10 cellular contexts compared by ENCODE assay signal in the genomic region with DNA sequence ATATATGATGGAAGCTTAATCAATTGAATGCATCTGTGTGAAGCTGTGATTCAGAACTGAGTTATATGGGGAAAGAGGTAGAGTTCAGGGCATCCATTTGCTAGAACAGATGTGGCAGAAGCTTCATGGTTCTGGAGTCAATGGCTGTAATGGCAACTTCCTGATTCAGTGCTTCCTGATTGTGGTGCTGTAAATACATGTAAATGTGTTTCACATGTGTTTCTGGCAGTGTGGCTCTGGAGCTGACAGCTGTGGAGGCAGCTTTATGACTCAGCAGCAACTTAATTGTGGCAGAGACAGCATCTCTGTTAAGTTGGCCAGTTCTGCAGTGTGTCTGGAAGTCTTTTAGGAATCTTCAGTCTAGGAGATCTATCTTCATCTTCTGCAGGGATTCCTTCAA.
A peak's percentile ranks its signal among the peaks of the same experiment; 100 is the strongest.
DNase-seq lines count a peak whose midpoint lies in the region; TF ChIP-seq lines count a peak whose summit lies in the region.
"Had no signal": no experiment of that assay in that cellular context is flagged by ENCODE, and none has a peak within 500 bp of the region (broad histone marks: within the 10 kb centered on the region; RNA-seq: fewer than 3 reads in every experiment).

No MANE protein-coding gene starts in this region.

- H2BK120ac ChIP-seq in H9 (ENCODE audit: low read depth, low read length, poor library complexity, severe bottlenecking) = no peak overlapping the region

- H3K4me3 Mint-ChIP-seq in H9 (no peak overlapping the region), chondrocyte (ENCODE audit: unreplicated experiment) (no peak overlapping the region)

- no peak overlapping the region for H4K91ac ChIP-seq in H9 (ENCODE audit: insufficient read length, low read depth, low read length)

- no peaks in the 10 kb centered on the region for H3K9me3 ChIP-seq in H9 (ENCODE audit: control insufficient read depth, low read depth, low read length)

- TF ChIP-seq CTCF in H9 (conservative IDR thresholded peaks at IDR 0.05) (no peak), chondrocyte (IDR thresholded peaks at IDR 0.05) (no peak)

- H3K36me3 Mint-ChIP-seq in H9 (ENCODE audit: insufficient read depth in 1 of 3, low read depth in 3 of 3) (no peaks in the 10 kb centered on the region), chondrocyte (ENCODE audit: low read depth) (no peaks in the 10 kb centered on the region)

- no peaks in the 10 kb centered on the region for H3K27me3 Mint-ChIP-seq in H9 (ENCODE audit: low read depth)
- H3K27me3 Mint-ChIP-seq in chondrocyte (ENCODE audit: low read depth) = no peaks in the 10 kb centered on the region

- no peak overlapping the region for H2AK5ac ChIP-seq in H9 (ENCODE audit: insufficient read length, low read length)

- H3K27ac ChIP-seq in H9 (ENCODE audit: insufficient read length, low read depth, low read length) = no peak overlapping the region

- H3K27ac Mint-ChIP-seq in H9 (peak overlapping the region in 2 of 3 experiments; percentile 60 to 69; a peak in 2 of 7 replicates), chondrocyte (ENCODE audit: unreplicated experiment) (no peak overlapping the region)

- H2BK12ac ChIP-seq in H9 (ENCODE audit: insufficient read length, low read depth, low read length) = no peak overlapping the region

- no peaks in the 10 kb centered on the region for H3K79me1 ChIP-seq in H9 (ENCODE audit: insufficient read depth, low read depth, low read length, poor library complexity, severe bottlenecking)

- H3K4me1 Mint-ChIP-seq in H9 (peaks cover 0 to 5% of the 10 kb centered on the region in 2 experiments; a peak in 1 of 4 replicates), chondrocyte (ENCODE audit: low read depth) (no peaks in the 10 kb centered on the region)

- no peaks in the 10 kb centered on the region for H4K20me1 ChIP-seq in H9 (ENCODE audit: control insufficient read depth, insufficient read depth, insufficient read length)

- H3K23ac ChIP-seq in H9 (ENCODE audit: insufficient read length, low read depth, low read length) = no peak overlapping the region

- H3K4me1 ChIP-seq in H9 (ENCODE audit: insufficient read depth, low read length) = peaks cover 2% of the 10 kb centered on the region; the same call in 1 of the 2 replicates

- no peaks in the 10 kb centered on the region for H3K23me2 ChIP-seq in H9 (ENCODE audit: insufficient read length, low read depth, low read length, poor library complexity, severe bottlenecking)

- H3T11ph ChIP-seq in H9 (ENCODE audit: low read length) = no peak overlapping the region

- no peak overlapping the region for H3K56ac ChIP-seq in H9 (ENCODE audit: insufficient read length, low read depth, low read length)

- no peak overlapping the region for H3K9ac ChIP-seq in H9 (ENCODE audit: extremely low read depth, insufficient read length, low read length)

- no peak overlapping the region for H2BK15ac ChIP-seq in H9 (ENCODE audit: low read depth, low read length)

- no peaks in the 10 kb centered on the region for H3K79me2 ChIP-seq in H9 (ENCODE audit: insufficient read depth, low read length)

- no peak overlapping the region for H3K4ac ChIP-seq in H9 (ENCODE audit: low read depth, low read length)

- H3K27me3 ChIP-seq in H9 (ENCODE audit: insufficient read depth, low read length) = no peaks in the 10 kb centered on the region

- no peak overlapping the region for H2BK5ac ChIP-seq in H9 (ENCODE audit: insufficient read length, low read length)

- no peak overlapping the region for H4K5ac ChIP-seq in H9 (ENCODE audit: insufficient read length, low read depth, low read length)

- no peak overlapping the region for H4K8ac ChIP-seq in H9 (replicated peaks; ENCODE audit: insufficient read length, low read depth, low read length)

- H3K14ac ChIP-seq in H9 (ENCODE audit: insufficient read depth, low read length) = no peak overlapping the region

- no peak overlapping the region for H2AFZ ChIP-seq in H9 (ENCODE audit: low read length)

- H3K18ac ChIP-seq in H9 (ENCODE audit: insufficient read length, low read depth, low read length) = no peak overlapping the region

- DNase-seq in DMS53 treated with DMSO at 0.1 percent for 48 hours (lab: John Stamatoyannopoulos, UW; ENCODE audit: unreplicated experiment) = peak; percentile 66
- no peak for DNase-seq in H9
- peak; percentile 30 for DNase-seq in NCI-H1694 treated with DMSO at 0.1 percent for 48 hours (lab: John Stamatoyannopoulos, UW)
- peak; percentile 79 for DNase-seq in fibroblast of peridontal ligament (ENCODE audit: extremely low read depth)
- DNase-seq in DMS79 (lab: John Stamatoyannopoulos, UW) = no peak
- DNase-seq in chondrocyte (ENCODE audit: low spot score) = no peak
- no peak for DNase-seq in NCI-H2029 (lab: John Stamatoyannopoulos, UW)
- no peak for DNase-seq in stimulated activated naive CD4-positive, alpha-beta T cell (lab: John Stamatoyannopoulos, UW)
- DNase-seq: activated T-cell treated with anti-CD3 and anti-CD28 coated beads for 4 hours, NCI-H1048 had no signal

- no peaks in the 10 kb centered on the region for H3K9me3 Mint-ChIP-seq in H9
- peaks cover 2% of the 10 kb centered on the region for H3K9me3 Mint-ChIP-seq in chondrocyte (ENCODE audit: low read depth)

- no peak overlapping the region for H2BK20ac ChIP-seq in H9 (ENCODE audit: low read depth, low read length, poor library complexity, severe bottlenecking)

- no peak overlapping the region for H3K4me2 ChIP-seq in H9 (ENCODE audit: insufficient read depth, insufficient read length, low read length)

Comparison
In these comparisons a context has a peak if more than half of its experiments do, and no peak if none do; other contexts are left out.
1. DNase-seq: peak in DMS53 treated with DMSO at 0.1 percent for 48 hours (single experiment), NCI-H1694 treated with DMSO at 0.1 percent for 48 hours (single experiment) and fibroblast of peridontal ligament (single experiment); none in H9 (single experiment), DMS79 (single experiment), chondrocyte (single experiment), NCI-H2029 (single experiment) and stimulated activated naive CD4-positive, alpha-beta T cell (0 of 6).